26 cellular contexts compared by ENCODE assay signal in the genomic region with DNA sequence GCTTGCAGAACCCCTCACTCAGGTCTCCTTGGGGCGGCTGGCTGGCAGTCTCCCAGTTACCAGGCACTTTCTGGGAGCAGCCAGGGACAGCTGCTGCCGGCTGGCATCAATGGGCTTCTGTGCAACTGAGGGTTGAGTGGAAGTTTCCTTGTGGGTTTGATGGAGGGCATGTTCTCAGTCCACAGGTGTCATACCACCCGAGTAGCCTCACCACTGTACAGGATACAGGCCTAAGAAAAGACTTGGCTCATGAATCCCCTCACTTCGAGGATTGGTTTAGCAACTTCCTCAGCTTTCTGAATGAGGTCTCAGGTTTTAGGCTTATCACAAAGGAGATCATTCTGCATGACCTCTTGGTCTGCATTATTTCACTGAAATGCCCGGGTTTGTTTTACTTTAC. TPM values are rescaled to one million over a fixed set of nuclear protein-coding genes. Genes with fewer than 3 reads are reported as not detected.
DNase-seq lines count a peak whose midpoint lies in the region; ATAC-seq and TF ChIP-seq lines count a peak whose summit lies in the region.
"Had no signal": no experiment of that assay in that cellular context is flagged by ENCODE, and none has a peak within 500 bp of the region (broad histone marks: within the 10 kb centered on the region; RNA-seq: fewer than 3 reads in every experiment).

No MANE protein-coding gene starts in this region.

- 90 to 92% methylated on average over 3 to 5 of the region's 5 CpGs for WGBS in testis, 2 donors

- intact Hi-C loops in activated CD8-positive, alpha-beta T cell treated with anti-CD3 and anti-CD28 coated beads for 36 hours (cut with micrococcal nuclease), result no loop called here
- intact Hi-C loops in testis (cut with DNase I; ENCODE audit: low total_unique reads), result loop anchor here (5.0 kb wide), 1 partner anchor 47 kb away; no protein-coding TSS in a partner anchor

- no peak overlapping the region for H3K4me3 ChIP-seq in testis
- H3K4me3 ChIP-seq: adrenal gland, heart right ventricle, SJSA1 had no signal

- no peak overlapping the region for H3K27ac ChIP-seq in testis
- H3K27ac ChIP-seq: adrenal gland, brain microvascular endothelial cell, heart right ventricle, HL-60, SJSA1 had no signal

- POLR2A ChIA-PET in activated CD8-positive, alpha-beta T cell treated with anti-CD3 and anti-CD28 coated beads for 36 hours (lab: Charles Lee), result interaction anchor here (0.7 to 14.4 kb wide), 3 partner anchors 9 to 43 kb away, joined by 3 to 283 read pairs (median 3); no protein-coding TSS in a partner anchor

- CTCF ChIA-PET in activated CD8-positive, alpha-beta T cell treated with anti-CD3 and anti-CD28 coated beads for 36 hours (lab: Charles Lee), result interaction anchor here (0.9 to 2.5 kb wide), 4 partner anchors 8 to 47 kb away, joined by 3 to 9 read pairs (median 4); no protein-coding TSS in a partner anchor

- no peaks in the 10 kb centered on the region for H3K36me3 ChIP-seq in testis (ENCODE audit: low read depth, missing control alignments)
- H3K36me3 ChIP-seq: adrenal gland, brain microvascular endothelial cell had no signal

- H3K27me3 ChIP-seq in testis, result no peaks in the 10 kb centered on the region
- H3K27me3 ChIP-seq: adrenal gland, brain microvascular endothelial cell, heart right ventricle, SJSA1 had no signal

- no peaks in the 10 kb centered on the region for H3K4me1 ChIP-seq in testis
- H3K4me1 ChIP-seq: SJSA1 had no signal

- peaks cover 82% of the 10 kb centered on the region for H3K4me1 Mint-ChIP-seq in stimulated activated naive CD8-positive, alpha-beta T cell treated with anti-CD3 and anti-CD28 coated beads, Interleukin-15, Interleukin-2, amounts not matched to agents 100 ng/mL and 50 ng/mL, for 24 hours (ENCODE audit: low read depth)
- peaks cover 73% of the 10 kb centered on the region for H3K4me1 Mint-ChIP-seq in activated CD8-positive, alpha-beta T cell treated with anti-CD3 and anti-CD28 coated beads for 36 hours (ENCODE audit: low read depth)
- peaks cover 35 to 55% of the 10 kb centered on the region in 2 donors for H3K4me1 Mint-ChIP-seq in natural killer cell treated with Interleukin-12 subunit alpha and Interleukin-12 subunit beta and Interleukin-15 and Interleukin-18, amount 100 ng/mL, for 72 hours (ENCODE audit: low read depth in 2 of 2)

- DNase-seq in stimulated activated naive CD8-positive, alpha-beta T cell treated with anti-CD3 and anti-CD28 coated beads, Interleukin-15, Interleukin-2, amounts not matched to agents 100 U/mL and 50 U/mL, for 24 hours, result no peak
- DNase-seq in activated CD8-positive, alpha-beta T cell treated with anti-CD3 and anti-CD28 coated beads for 36 hours, result no peak
- DNase-seq in natural killer cell treated with Interleukin-12 subunit alpha and Interleukin-12 subunit beta and Interleukin-15 and Interleukin-18, amount 100 ng/mL, for 72 hours (ENCODE audit: low spot score), result no peak
- DNase-seq in NCI-H1436 (lab: John Stamatoyannopoulos, UW) (no peak), testis (no peak)
- DNase-seq: activated gamma-delta T cell treated with Interleukin-2 at 50 U/mL for 16 hours; activated T-cell treated with anti-CD3 and anti-CD28 coated beads for 4 hours; adrenal gland; brain microvascular endothelial cell; DMS153; effector memory CD4-positive, alpha-beta T cell; foreskin fibroblast; heart right ventricle; left cardiac atrium; mammary epithelial cell; NCI-H1092; NCI-H187 treated with DMSO at 0.1 percent for 48 hours; NCI-H526; posterior cingulate gyrus had no signal

- peak overlapping the region; percentile 60 for H3K27ac Mint-ChIP-seq in stimulated activated naive CD8-positive, alpha-beta T cell treated with anti-CD3 and anti-CD28 coated beads, Interleukin-15, Interleukin-2, amounts not matched to agents 100 ng/mL and 50 ng/mL, for 24 hours
- H3K27ac Mint-ChIP-seq in activated CD8-positive, alpha-beta T cell treated with anti-CD3 and anti-CD28 coated beads for 36 hours, result peak overlapping the region; percentile 41
- peak overlapping the region; percentile 48 to 51 for H3K27ac Mint-ChIP-seq in natural killer cell treated with Interleukin-12 subunit alpha and Interleukin-12 subunit beta and Interleukin-15 and Interleukin-18, amount 100 ng/mL, for 72 hours

- H3K36me3 Mint-ChIP-seq in stimulated activated naive CD8-positive, alpha-beta T cell treated with anti-CD3 and anti-CD28 coated beads, Interleukin-15, Interleukin-2, amounts not matched to agents 100 ng/mL and 50 ng/mL, for 24 hours (ENCODE audit: low read depth), result peaks cover 72% of the 10 kb centered on the region
- peaks cover 69% of the 10 kb centered on the region for H3K36me3 Mint-ChIP-seq in activated CD8-positive, alpha-beta T cell treated with anti-CD3 and anti-CD28 coated beads for 36 hours (ENCODE audit: low read depth)
- peaks cover 14% of the 10 kb centered on the region for H3K36me3 Mint-ChIP-seq in natural killer cell treated with Interleukin-12 subunit alpha and Interleukin-12 subunit beta and Interleukin-15 and Interleukin-18, amount 100 ng/mL, for 72 hours

- no peaks in the 10 kb centered on the region for H3K27me3 Mint-ChIP-seq in stimulated activated naive CD8-positive, alpha-beta T cell treated with anti-CD3 and anti-CD28 coated beads, Interleukin-15, Interleukin-2, amounts not matched to agents 100 ng/mL and 50 ng/mL, for 24 hours
- H3K27me3 Mint-ChIP-seq in activated CD8-positive, alpha-beta T cell treated with anti-CD3 and anti-CD28 coated beads for 36 hours, result no peaks in the 10 kb centered on the region
- H3K27me3 Mint-ChIP-seq in natural killer cell treated with Interleukin-12 subunit alpha and Interleukin-12 subunit beta and Interleukin-15 and Interleukin-18, amount 100 ng/mL, for 72 hours, result no peaks in the 10 kb centered on the region

- TF ChIP-seq CTCF in activated CD8-positive, alpha-beta T cell treated with anti-CD3 and anti-CD28 coated beads for 36 hours (IDR thresholded peaks at IDR 0.05), result no peak
- no peak for TF ChIP-seq CTCF in testis (IDR thresholded peaks at IDR 0.05)

- no peaks in the 10 kb centered on the region for H3K9me3 Mint-ChIP-seq in stimulated activated naive CD8-positive, alpha-beta T cell treated with anti-CD3 and anti-CD28 coated beads, Interleukin-15, Interleukin-2, amounts not matched to agents 100 ng/mL and 50 ng/mL, for 24 hours
- no peaks in the 10 kb centered on the region for H3K9me3 Mint-ChIP-seq in activated CD8-positive, alpha-beta T cell treated with anti-CD3 and anti-CD28 coated beads for 36 hours
- H3K9me3 Mint-ChIP-seq in natural killer cell treated with Interleukin-12 subunit alpha and Interleukin-12 subunit beta and Interleukin-15 and Interleukin-18, amount 100 ng/mL, for 72 hours, result no peaks in the 10 kb centered on the region
- H3K9me3 Mint-ChIP-seq: nephron had no signal

- no peak for ATAC-seq in stimulated activated naive CD8-positive, alpha-beta T cell treated with anti-CD3 and anti-CD28 coated beads, Interleukin-15, Interleukin-2, amounts not matched to agents 100 U/mL and 50 U/mL, for 24 hours
- no peak for ATAC-seq in activated CD8-positive, alpha-beta T cell treated with anti-CD3 and anti-CD28 coated beads for 36 hours
- ATAC-seq in natural killer cell treated with Interleukin-12 subunit alpha and Interleukin-12 subunit beta and Interleukin-15 and Interleukin-18, amount 100 ng/mL, for 72 hours, result no peak
- ATAC-seq in GM19463 (IDR thresholded peaks at IDR 0.05; ENCODE audit: unreplicated experiment), result no peak
- ATAC-seq: heart right ventricle, left cardiac atrium, sciatic nerve had no signal

- TF ChIP-seq POLR2A in testis (IDR thresholded peaks at IDR 0.05), result no peak

- no peak overlapping the region for H3K4me3 Mint-ChIP-seq in stimulated activated naive CD8-positive, alpha-beta T cell treated with anti-CD3 and anti-CD28 coated beads, Interleukin-15, Interleukin-2, amounts not matched to agents 100 ng/mL and 50 ng/mL, for 24 hours
- H3K4me3 Mint-ChIP-seq in activated CD8-positive, alpha-beta T cell treated with anti-CD3 and anti-CD28 coated beads for 36 hours, result no peak overlapping the region
- no peak overlapping the region for H3K4me3 Mint-ChIP-seq in natural killer cell treated with Interleukin-12 subunit alpha and Interleukin-12 subunit beta and Interleukin-15 and Interleukin-18, amount 100 ng/mL, for 72 hours
- H3K4me3 Mint-ChIP-seq: nephron had no signal

- H3K9me3 ChIP-seq in testis, result no peaks in the 10 kb centered on the region
- H3K9me3 ChIP-seq: adrenal gland, heart right ventricle, SJSA1 had no signal

RNA-seq across cellular contexts. Expression of a gene that starts 27.4 kb away (rescaled TPM):
- total RNA-seq in activated CD8-positive, alpha-beta T cell treated with anti-CD3 and anti-CD28 coated beads for 36 hours, result 100 to 1,000 TPM; 361 to 365 TPM
- 100 to 1,000 TPM; 284 to 319 TPM for total RNA-seq in natural killer cell treated with Interleukin-12 subunit alpha and Interleukin-12 subunit beta and Interleukin-15 and Interleukin-18, amount 100 ng/mL, for 72 hours
- 10 to 100 TPM in 1 of 2 donors, 1 to 10 TPM in 1; 8.5 to 11.1 TPM for total RNA-seq in testis
- polyA plus RNA-seq in testis (ENCODE audit: insufficient read depth, low read depth, low replicate concordance), result 16.9 TPM
- total RNA-seq: G401 had no signal

Comparison
In these comparisons a context has a peak if more than half of its experiments do, and no peak if none do; other contexts are left out.
1. RNA of a gene that starts 27.4 kb away (total RNA-seq): 361 to 365 TPM in activated CD8-positive, alpha-beta T cell treated with anti-CD3 and anti-CD28 coated beads for 36 hours and 284 to 319 TPM in natural killer cell treated with Interleukin-12 subunit alpha and Interleukin-12 subunit beta and Interleukin-15 and Interleukin-18, amount 100 ng/mL, for 72 hours; 8.5 to 11.1 TPM in testis; every median in the first group is over 10 times any median in the second.
2. Peak in every context shown above with its lines, with median percentiles within 50 percentile points of each other: H3K27ac Mint-ChIP-seq.